ENCODE assay signal across 28 cellular contexts in genomic region chr13:41533676-41534075, GRCh38.
DNase-seq lines count a peak whose midpoint lies in the region; ATAC-seq, FAIRE-seq and TF ChIP-seq lines count a peak whose summit lies in the region.
"Had no signal": no experiment of that assay in that cellular context is flagged by ENCODE, and none has a peak within 500 bp of the region (broad histone marks: within the 10 kb centered on the region; RNA-seq: fewer than 3 reads in every experiment).

No MANE protein-coding gene starts in this region.

- H3K27me3 ChIP-seq in HepG2 (ENCODE audit: control insufficient read depth in 1 of 2, insufficient read depth in 2 of 2, low read length in 2 of 2): no peaks in the 10 kb centered on the region
- no peaks in the 10 kb centered on the region for H3K27me3 ChIP-seq in right lobe of liver
- no peaks in the 10 kb centered on the region for H3K27me3 ChIP-seq in esophagus muscularis mucosa
- no peaks in the 10 kb centered on the region for H3K27me3 ChIP-seq in ascending aorta
- H3K27me3 ChIP-seq: breast epithelium, heart right ventricle, Peyer's patch, SJSA1 had no signal

- peak overlapping the region; percentile 34 for H2AFZ ChIP-seq in HepG2 (ENCODE audit: low read length)

- H3K27ac ChIP-seq in HepG2 (ENCODE audit: extremely low read length, insufficient read depth, low read length) (no peak overlapping the region), right lobe of liver (no peak overlapping the region), esophagus muscularis mucosa (replicated peaks in 1 of 4) (no peak overlapping the region), ascending aorta (no peak overlapping the region)
- H3K27ac ChIP-seq: breast epithelium, heart right ventricle, KMS-11, Peyer's patch, SJSA1 had no signal

- no peak overlapping the region for H3K9ac ChIP-seq in HepG2 (ENCODE audit: insufficient read depth, low read depth, low read length)
- H3K9ac ChIP-seq: KMS-11 had no signal

- peak overlapping the region; percentile 54 for H3K4me2 ChIP-seq in HepG2 (ENCODE audit: low read depth, low read length)
- H3K4me2 ChIP-seq: KMS-11 had no signal

- WGBS in HepG2 (ENCODE audit: low lambda C conversion rate): 19% methylated on average over 8 of the region's 8 CpGs
- WGBS in right lobe of liver (ENCODE audit: insufficient coverage, low coverage, low lambda C conversion rate, missing lambda C conversion rate): 44% methylated on average over 8 of the region's 8 CpGs
- 50% methylated on average over 8 of the region's 8 CpGs for WGBS in esophagus muscularis mucosa

- no TSS peak for BruUV-seq in HepG2 (replicated peaks; lab: Mats Ljungman, UMichigan)

- TF ChIP-seq POLR2A in HepG2 (IDR thresholded peaks at IDR 0.05; ENCODE audit: insufficient read depth in 1 of 2, low read depth in 2 of 2, low read length in 2 of 2) (no peak), right lobe of liver (IDR thresholded peaks at IDR 0.05) (no peak), esophagus muscularis mucosa (IDR thresholded peaks at IDR 0.05; ENCODE audit: low read depth) (no peak)

- POLR2A ChIA-PET in HepG2 (lab: Yijun Ruan, JAX): no interaction called here

- TF ChIP-seq EP300 in HepG2 (IDR thresholded peaks at IDR 0.05; ENCODE audit: low read depth in 2 of 2, low read length in 2 of 2): no peak
- TF ChIP-seq EP300 in HepG2 (CRISPR knock-in tag; IDR thresholded peaks at IDR 0.05; ENCODE audit: borderline replicate concordance): no peak
- no peak for TF ChIP-seq EP300 in esophagus muscularis mucosa (IDR thresholded peaks at IDR 0.05)

- H3K79me2 ChIP-seq in HepG2 (ENCODE audit: insufficient read depth, low read length): no peaks in the 10 kb centered on the region

- no peak for FAIRE-seq in HepG2 (lab: Jason Lieb, UNC)
- FAIRE-seq: GM12891 had no signal

- CTCF ChIA-PET in HepG2 (lab: Yijun Ruan, JAX; ENCODE audit: low intra/inter-chr PET ratio, low total read pairs): no interaction called here

- no peak for TF ChIP-seq RAD21 in HepG2 (CRISPR knock-in tag; IDR thresholded peaks at IDR 0.05)

- H3K4me3 ChIP-seq in HepG2 (replicated peaks in 1 of 3; ENCODE audit: insufficient read depth in 1 of 3, low read depth in 2 of 3, low read length in 3 of 3) (peak overlapping the region in 1 of 3 experiments; percentile 15; a peak in 2 of 6 replicates), right lobe of liver (no peak overlapping the region), esophagus muscularis mucosa (no peak overlapping the region), ascending aorta (no peak overlapping the region)
- H3K4me3 ChIP-seq: breast epithelium, heart right ventricle, Peyer's patch, SJSA1 had no signal

- no peaks in the 10 kb centered on the region for H4K20me1 ChIP-seq in HepG2 (ENCODE audit: insufficient read depth, low read length)

- intact Hi-C loops in HepG2 (cut with micrococcal nuclease; ENCODE audit: unreplicated experiment): no loop called here
- intact Hi-C loops in right lobe of liver (cut with DNase I): no loop called here
- intact Hi-C loops in esophagus muscularis mucosa (cut with DNase I): no loop called here
- intact Hi-C loops in ascending aorta (cut with DNase I): no loop called here

- in situ Hi-C loops in HepG2 (cut with HindIII; ENCODE audit: extremely low pct_ligation_motif_present, low pct_unique_long_range_greater_than_20kb): no loop called here

- H3K36me3 ChIP-seq in HepG2 (replicated peaks in 1 of 2; ENCODE audit: control insufficient read depth in 1 of 2, insufficient read depth in 2 of 2, low read length in 2 of 2) (no peaks in the 10 kb centered on the region), right lobe of liver (no peaks in the 10 kb centered on the region), esophagus muscularis mucosa (no peaks in the 10 kb centered on the region), ascending aorta (no peaks in the 10 kb centered on the region)
- H3K36me3 ChIP-seq: breast epithelium, heart right ventricle, Peyer's patch, SJSA1 had no signal

- H3K4me1 ChIP-seq in HepG2 (ENCODE audit: insufficient read depth, low read length) (0 out of 2 replicates have a peak, but pooled peaks cover 11% of the 10 kb centered on the region), right lobe of liver (no peaks in the 10 kb centered on the region), esophagus muscularis mucosa (peaks cover 0 to 14% (median 11%) of the 10 kb centered on the region in 4 donors), ascending aorta (no peaks in the 10 kb centered on the region)
- H3K4me1 ChIP-seq: breast epithelium, Caco-2, heart right ventricle, Peyer's patch, SJSA1 had no signal

- ATAC-seq in HepG2 (no peak; the same call in 2 of the 3 replicates), right lobe of liver (no peak), GM19023 (IDR thresholded peaks at IDR 0.05; ENCODE audit: unreplicated experiment) (no peak), GM21423 (IDR thresholded peaks at IDR 0.05; ENCODE audit: unreplicated experiment) (no peak)
- ATAC-seq: activated T-cell treated with anti-CD3 and anti-CD28 coated beads, Interleukin-2, amount 50 U/mL, for 4 hours; naive thymus-derived CD4-positive, alpha-beta T cell; stimulated activated naive CD8-positive, alpha-beta T cell treated with anti-CD3 and anti-CD28 coated beads, Interleukin-15, Interleukin-2, amounts not matched to agents 100 U/mL and 50 U/mL, for 24 hours had no signal

- TF ChIP-seq CTCF in HepG2 (CRISPR knock-in tag; IDR thresholded peaks at IDR 0.05): no peak
- TF ChIP-seq CTCF in right lobe of liver (IDR thresholded peaks at IDR 0.05): no peak
- no peak for TF ChIP-seq CTCF in esophagus muscularis mucosa (IDR thresholded peaks at IDR 0.05)
- TF ChIP-seq CTCF in ascending aorta (IDR thresholded peaks at IDR 0.05): no peak

- no peak for DNase-seq in HepG2 (ENCODE audit: low spot score)
- no peak for DNase-seq in right lobe of liver
- peak; percentile 91 for DNase-seq in esophagus muscularis mucosa (ENCODE audit: extremely low spot score)
- peak; percentile 13 for DNase-seq in renal cortical epithelial cell (ENCODE audit: low read depth)
- DNase-seq in ascending aorta (ENCODE audit: low spot score in 2 of 2): no peak
- DNase-seq in foreskin melanocyte: no peak
- DNase-seq: activated T-cell treated with anti-CD3 and anti-CD28 coated beads, Interleukin-2, amount 50 U/mL, for 4 hours; amniotic stem cell; C1 segment of cervical spinal cord; Caco-2; DMS79 treated with DMSO at 0.1 percent for 48 hours; H9; heart right ventricle; naive thymus-derived CD4-positive, alpha-beta T cell; NCI-H146; NCI-H2171; NCI-H524 treated with DMSO at 0.1 percent for 48 hours; NK-92 treated with Interleukin-12 subunit alpha and Interleukin-12 subunit beta, amount 100 ng/mL, for 24 hours; occipital lobe; retina; stimulated activated naive CD8-positive, alpha-beta T cell treated with anti-CD3 and anti-CD28 coated beads, Interleukin-15, Interleukin-2, amounts not matched to agents 100 U/mL and 50 U/mL, for 24 hours had no signal

- H3K9me3 ChIP-seq in HepG2 (ENCODE audit: low read length) (no peaks in the 10 kb centered on the region), right lobe of liver (no peaks in the 10 kb centered on the region), esophagus muscularis mucosa (no peaks in the 10 kb centered on the region), ascending aorta (no peaks in the 10 kb centered on the region)
- H3K9me3 ChIP-seq: breast epithelium, Caco-2, heart right ventricle, Peyer's patch, SJSA1 had no signal

TF ChIP-seq in HepG2, 621 proteins besides CTCF, POLR2A, EP300 and RAD21 (continues in another document):
- TF ChIP-seq ZNF430 (CRISPR knock-in tag; IDR thresholded peaks at IDR 0.05) (no peak), ZNF543 (CRISPR knock-in tag; IDR thresholded peaks at IDR 0.05) (no peak), LRRFIP1 (CRISPR knock-in tag; conservative IDR thresholded peaks at IDR 0.05) (no peak), ZSCAN30 (CRISPR knock-in tag; IDR thresholded peaks at IDR 0.05) (no peak), GFI1 (CRISPR knock-in tag; IDR thresholded peaks at IDR 0.05; ENCODE audit: borderline replicate concordance) (no peak), ZNF280B (CRISPR knock-in tag; IDR thresholded peaks at IDR 0.05; ENCODE audit: borderline replicate concordance) (no peak), ZNF317 (CRISPR knock-in tag; IDR thresholded peaks at IDR 0.05) (no peak), TARDBP (CRISPR knock-in tag; IDR thresholded peaks at IDR 0.05) (no peak)

Comparison
In these comparisons a context has a peak if more than half of its experiments do, and no peak if none do; other contexts are left out.
1. DNase-seq: peak in esophagus muscularis mucosa (single experiment) and renal cortical epithelial cell (single experiment); none in HepG2 (single experiment), right lobe of liver (0 of 3), ascending aorta (0 of 2) and foreskin melanocyte (single experiment).